ENCODE assay signal across 1 cellular context in the genomic region with DNA sequence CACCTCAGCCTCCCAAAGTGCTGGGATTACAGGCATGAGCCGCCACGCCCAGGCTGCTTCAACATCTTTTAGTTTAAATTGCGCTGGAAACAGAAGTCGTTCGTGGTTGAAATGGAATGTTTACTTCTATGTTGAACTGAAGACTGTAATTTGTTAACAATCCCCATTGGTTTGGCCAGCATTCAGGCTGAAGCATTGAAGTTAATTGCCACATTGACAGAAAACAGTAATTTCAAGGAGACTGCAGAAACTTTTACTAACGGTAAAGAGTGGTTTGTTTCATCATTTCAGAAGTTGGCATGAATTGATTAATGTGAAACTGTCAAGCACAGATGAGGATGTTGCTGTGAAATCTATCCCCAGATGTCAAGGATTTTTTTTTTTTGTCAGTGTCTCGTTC.
TF ChIP-seq lines count a peak whose summit lies in the region.

No MANE protein-coding gene starts in this region.

TF ChIP-seq in K562, 482 proteins besides CTCF, POLR2A, EP300 and RAD21:
- TF ChIP-seq, protein P1, sequence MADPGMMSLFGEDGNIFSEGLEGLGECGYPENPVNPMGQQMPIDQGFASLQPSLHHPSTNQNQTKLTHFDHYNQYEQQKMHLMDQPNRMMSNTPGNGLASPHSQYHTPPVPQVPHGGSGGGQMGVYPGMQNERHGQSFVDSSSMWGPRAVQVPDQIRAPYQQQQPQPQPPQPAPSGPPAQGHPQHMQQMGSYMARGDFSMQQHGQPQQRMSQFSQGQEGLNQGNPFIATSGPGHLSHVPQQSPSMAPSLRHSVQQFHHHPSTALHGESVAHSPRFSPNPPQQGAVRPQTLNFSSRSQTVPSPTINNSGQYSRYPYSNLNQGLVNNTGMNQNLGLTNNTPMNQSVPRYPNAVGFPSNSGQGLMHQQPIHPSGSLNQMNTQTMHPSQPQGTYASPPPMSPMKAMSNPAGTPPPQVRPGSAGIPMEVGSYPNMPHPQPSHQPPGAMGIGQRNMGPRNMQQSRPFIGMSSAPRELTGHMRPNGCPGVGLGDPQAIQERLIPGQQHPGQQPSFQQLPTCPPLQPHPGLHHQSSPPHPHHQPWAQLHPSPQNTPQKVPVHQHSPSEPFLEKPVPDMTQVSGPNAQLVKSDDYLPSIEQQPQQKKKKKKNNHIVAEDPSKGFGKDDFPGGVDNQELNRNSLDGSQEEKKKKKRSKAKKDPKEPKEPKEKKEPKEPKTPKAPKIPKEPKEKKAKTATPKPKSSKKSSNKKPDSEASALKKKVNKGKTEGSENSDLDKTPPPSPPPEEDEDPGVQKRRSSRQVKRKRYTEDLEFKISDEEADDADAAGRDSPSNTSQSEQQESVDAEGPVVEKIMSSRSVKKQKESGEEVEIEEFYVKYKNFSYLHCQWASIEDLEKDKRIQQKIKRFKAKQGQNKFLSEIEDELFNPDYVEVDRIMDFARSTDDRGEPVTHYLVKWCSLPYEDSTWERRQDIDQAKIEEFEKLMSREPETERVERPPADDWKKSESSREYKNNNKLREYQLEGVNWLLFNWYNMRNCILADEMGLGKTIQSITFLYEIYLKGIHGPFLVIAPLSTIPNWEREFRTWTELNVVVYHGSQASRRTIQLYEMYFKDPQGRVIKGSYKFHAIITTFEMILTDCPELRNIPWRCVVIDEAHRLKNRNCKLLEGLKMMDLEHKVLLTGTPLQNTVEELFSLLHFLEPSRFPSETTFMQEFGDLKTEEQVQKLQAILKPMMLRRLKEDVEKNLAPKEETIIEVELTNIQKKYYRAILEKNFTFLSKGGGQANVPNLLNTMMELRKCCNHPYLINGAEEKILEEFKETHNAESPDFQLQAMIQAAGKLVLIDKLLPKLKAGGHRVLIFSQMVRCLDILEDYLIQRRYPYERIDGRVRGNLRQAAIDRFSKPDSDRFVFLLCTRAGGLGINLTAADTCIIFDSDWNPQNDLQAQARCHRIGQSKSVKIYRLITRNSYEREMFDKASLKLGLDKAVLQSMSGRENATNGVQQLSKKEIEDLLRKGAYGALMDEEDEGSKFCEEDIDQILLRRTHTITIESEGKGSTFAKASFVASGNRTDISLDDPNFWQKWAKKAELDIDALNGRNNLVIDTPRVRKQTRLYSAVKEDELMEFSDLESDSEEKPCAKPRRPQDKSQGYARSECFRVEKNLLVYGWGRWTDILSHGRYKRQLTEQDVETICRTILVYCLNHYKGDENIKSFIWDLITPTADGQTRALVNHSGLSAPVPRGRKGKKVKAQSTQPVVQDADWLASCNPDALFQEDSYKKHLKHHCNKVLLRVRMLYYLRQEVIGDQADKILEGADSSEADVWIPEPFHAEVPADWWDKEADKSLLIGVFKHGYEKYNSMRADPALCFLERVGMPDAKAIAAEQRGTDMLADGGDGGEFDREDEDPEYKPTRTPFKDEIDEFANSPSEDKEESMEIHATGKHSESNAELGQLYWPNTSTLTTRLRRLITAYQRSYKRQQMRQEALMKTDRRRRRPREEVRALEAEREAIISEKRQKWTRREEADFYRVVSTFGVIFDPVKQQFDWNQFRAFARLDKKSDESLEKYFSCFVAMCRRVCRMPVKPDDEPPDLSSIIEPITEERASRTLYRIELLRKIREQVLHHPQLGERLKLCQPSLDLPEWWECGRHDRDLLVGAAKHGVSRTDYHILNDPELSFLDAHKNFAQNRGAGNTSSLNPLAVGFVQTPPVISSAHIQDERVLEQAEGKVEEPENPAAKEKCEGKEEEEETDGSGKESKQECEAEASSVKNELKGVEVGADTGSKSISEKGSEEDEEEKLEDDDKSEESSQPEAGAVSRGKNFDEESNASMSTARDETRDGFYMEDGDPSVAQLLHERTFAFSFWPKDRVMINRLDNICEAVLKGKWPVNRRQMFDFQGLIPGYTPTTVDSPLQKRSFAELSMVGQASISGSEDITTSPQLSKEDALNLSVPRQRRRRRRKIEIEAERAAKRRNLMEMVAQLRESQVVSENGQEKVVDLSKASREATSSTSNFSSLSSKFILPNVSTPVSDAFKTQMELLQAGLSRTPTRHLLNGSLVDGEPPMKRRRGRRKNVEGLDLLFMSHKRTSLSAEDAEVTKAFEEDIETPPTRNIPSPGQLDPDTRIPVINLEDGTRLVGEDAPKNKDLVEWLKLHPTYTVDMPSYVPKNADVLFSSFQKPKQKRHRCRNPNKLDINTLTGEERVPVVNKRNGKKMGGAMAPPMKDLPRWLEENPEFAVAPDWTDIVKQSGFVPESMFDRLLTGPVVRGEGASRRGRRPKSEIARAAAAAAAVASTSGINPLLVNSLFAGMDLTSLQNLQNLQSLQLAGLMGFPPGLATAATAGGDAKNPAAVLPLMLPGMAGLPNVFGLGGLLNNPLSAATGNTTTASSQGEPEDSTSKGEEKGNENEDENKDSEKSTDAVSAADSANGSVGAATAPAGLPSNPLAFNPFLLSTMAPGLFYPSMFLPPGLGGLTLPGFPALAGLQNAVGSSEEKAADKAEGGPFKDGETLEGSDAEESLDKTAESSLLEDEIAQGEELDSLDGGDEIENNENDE (IDR thresholded peaks at IDR 0.05; ENCODE audit: low read depth, low read length), result no peak
- 0 out of 2 replicates have a peak, but pooled peaks have one; percentile 4 for TF ChIP-seq ZNF316 (IDR thresholded peaks at IDR 0.05)
- TF ChIP-seq USF1 (CRISPR knock-in tag; IDR thresholded peaks at IDR 0.05), result no peak
- TF ChIP-seq U2AF2 (optimal IDR thresholded peaks at IDR 0.05; ENCODE audit: low read depth, low read length), result no peak
- TF ChIP-seq C11orf30 (IDR thresholded peaks at IDR 0.05; ENCODE audit: low read depth), result 0 out of 2 replicates have a peak, but pooled peaks have one; percentile 4
- TF ChIP-seq, protein P2, sequence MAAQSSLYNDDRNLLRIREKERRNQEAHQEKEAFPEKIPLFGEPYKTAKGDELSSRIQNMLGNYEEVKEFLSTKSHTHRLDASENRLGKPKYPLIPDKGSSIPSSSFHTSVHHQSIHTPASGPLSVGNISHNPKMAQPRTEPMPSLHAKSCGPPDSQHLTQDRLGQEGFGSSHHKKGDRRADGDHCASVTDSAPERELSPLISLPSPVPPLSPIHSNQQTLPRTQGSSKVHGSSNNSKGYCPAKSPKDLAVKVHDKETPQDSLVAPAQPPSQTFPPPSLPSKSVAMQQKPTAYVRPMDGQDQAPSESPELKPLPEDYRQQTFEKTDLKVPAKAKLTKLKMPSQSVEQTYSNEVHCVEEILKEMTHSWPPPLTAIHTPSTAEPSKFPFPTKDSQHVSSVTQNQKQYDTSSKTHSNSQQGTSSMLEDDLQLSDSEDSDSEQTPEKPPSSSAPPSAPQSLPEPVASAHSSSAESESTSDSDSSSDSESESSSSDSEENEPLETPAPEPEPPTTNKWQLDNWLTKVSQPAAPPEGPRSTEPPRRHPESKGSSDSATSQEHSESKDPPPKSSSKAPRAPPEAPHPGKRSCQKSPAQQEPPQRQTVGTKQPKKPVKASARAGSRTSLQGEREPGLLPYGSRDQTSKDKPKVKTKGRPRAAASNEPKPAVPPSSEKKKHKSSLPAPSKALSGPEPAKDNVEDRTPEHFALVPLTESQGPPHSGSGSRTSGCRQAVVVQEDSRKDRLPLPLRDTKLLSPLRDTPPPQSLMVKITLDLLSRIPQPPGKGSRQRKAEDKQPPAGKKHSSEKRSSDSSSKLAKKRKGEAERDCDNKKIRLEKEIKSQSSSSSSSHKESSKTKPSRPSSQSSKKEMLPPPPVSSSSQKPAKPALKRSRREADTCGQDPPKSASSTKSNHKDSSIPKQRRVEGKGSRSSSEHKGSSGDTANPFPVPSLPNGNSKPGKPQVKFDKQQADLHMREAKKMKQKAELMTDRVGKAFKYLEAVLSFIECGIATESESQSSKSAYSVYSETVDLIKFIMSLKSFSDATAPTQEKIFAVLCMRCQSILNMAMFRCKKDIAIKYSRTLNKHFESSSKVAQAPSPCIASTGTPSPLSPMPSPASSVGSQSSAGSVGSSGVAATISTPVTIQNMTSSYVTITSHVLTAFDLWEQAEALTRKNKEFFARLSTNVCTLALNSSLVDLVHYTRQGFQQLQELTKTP (IDR thresholded peaks at IDR 0.05; ENCODE audit: low read depth in 1 of 2, partially characterized antibody in 2 of 2), result no peak
- no peak for TF ChIP-seq ZNF274 (IDR thresholded peaks at IDR 0.05; ENCODE audit: borderline replicate concordance, low read depth, low read length)
- TF ChIP-seq OTX1 (CRISPR knock-in tag; IDR thresholded peaks at IDR 0.05), result no peak
- no peak for TF ChIP-seq ILK (tag; IDR thresholded peaks at IDR 0.05; ENCODE audit: borderline replicate concordance, low read depth)
- TF ChIP-seq NFRKB (IDR thresholded peaks at IDR 0.05; ENCODE audit: low read depth), result no peak
- no peak for TF ChIP-seq ZNF174 (CRISPR knock-in tag; IDR thresholded peaks at IDR 0.05)
- TF ChIP-seq SMAD1 (IDR thresholded peaks at IDR 0.05; ENCODE audit: low read depth, low read length, partially characterized antibody), result no peak
- no peak for TF ChIP-seq MEF2A (IDR thresholded peaks at IDR 0.05; ENCODE audit: control insufficient read depth, low read depth, low read length)
- TF ChIP-seq CLOCK (CRISPR knock-in tag; IDR thresholded peaks at IDR 0.05; ENCODE audit: borderline replicate concordance), result no peak
- TF ChIP-seq MEIS2 (IDR thresholded peaks at IDR 0.05; ENCODE audit: partially characterized antibody), result peak; percentile 82
- no peak for TF ChIP-seq ELF2 (CRISPR knock-in tag; IDR thresholded peaks at IDR 0.05)
- TF ChIP-seq ZNF766 (CRISPR knock-in tag; conservative IDR thresholded peaks at IDR 0.05), result no peak
- no peak for TF ChIP-seq PBX2 (CRISPR knock-in tag; IDR thresholded peaks at IDR 0.05; ENCODE audit: low read depth)
- TF ChIP-seq PBX2 (tag; conservative IDR thresholded peaks at IDR 0.05; ENCODE audit: low read depth), result peak; percentile 45
- no peak for TF ChIP-seq BRD4 (IDR thresholded peaks at IDR 0.05)
- TF ChIP-seq FUS (optimal IDR thresholded peaks at IDR 0.05; ENCODE audit: low read depth, low read length), result no peak
- TF ChIP-seq ZNF444 (CRISPR knock-in tag; IDR thresholded peaks at IDR 0.05), result no peak
- TF ChIP-seq ZNF3 (CRISPR knock-in tag; IDR thresholded peaks at IDR 0.05), result no peak
- TF ChIP-seq HLTF (IDR thresholded peaks at IDR 0.05), result no peak
- TF ChIP-seq PRPF4 (IDR thresholded peaks at IDR 0.05; ENCODE audit: insufficient read depth, low read depth, low read length, poor library complexity, severe bottlenecking), result no peak
- TF ChIP-seq POU5F1 (IDR thresholded peaks at IDR 0.05; ENCODE audit: borderline replicate concordance, low read depth, low read length, partially characterized antibody), result no peak
- TF ChIP-seq MTF1 (CRISPR knock-in tag; IDR thresholded peaks at IDR 0.05; ENCODE audit: borderline replicate concordance), result no peak
- no peak for TF ChIP-seq ZNF408 (CRISPR knock-in tag; IDR thresholded peaks at IDR 0.05; ENCODE audit: low read depth)
- TF ChIP-seq ARNT (IDR thresholded peaks at IDR 0.05), result no peak
- no peak for TF ChIP-seq USF2 (CRISPR knock-in tag; IDR thresholded peaks at IDR 0.05)
- TF ChIP-seq ZNF561 (CRISPR knock-in tag; conservative IDR thresholded peaks at IDR 0.05), result no peak
- TF ChIP-seq TCF7L2 (IDR thresholded peaks at IDR 0.05; ENCODE audit: low read depth, low read length), result no peak
- TF ChIP-seq SUPT5H (IDR thresholded peaks at IDR 0.05), result no peak
- TF ChIP-seq NR2F6 (CRISPR knock-in tag; IDR thresholded peaks at IDR 0.05), result no peak
- TF ChIP-seq ZSCAN29 (IDR thresholded peaks at IDR 0.05), result no peak
- no peak for TF ChIP-seq MCM3 (IDR thresholded peaks at IDR 0.05)
